ENCODE assay signal across 24 cellular contexts in genomic region chr6:41294463-41294862, GRCh38. TPM values are rescaled to one million over a fixed set of nuclear protein-coding genes. Genes with fewer than 3 reads are reported as not detected.
"Had no signal": no experiment of that assay in that cellular context is flagged by ENCODE, and none has a peak within 500 bp of the region (broad histone marks: within the 10 kb centered on the region; RNA-seq: fewer than 3 reads in every experiment).

No MANE protein-coding gene starts in this region.

- FAIRE-seq: keratinocyte had no signal

- H2AFZ ChIP-seq: parathyroid adenoma had no signal

- H3K9ac ChIP-seq: parathyroid adenoma had no signal

- ATAC-seq: activated naive CD4-positive, alpha-beta T cell treated with anti-CD3 and anti-CD28 coated beads, Interleukin-2, amount 50 U/mL, for 72 hours; activated T-cell treated with anti-CD3 and anti-CD28 coated beads, Interleukin-2, amount 50 U/mL, for 4 hours; body of pancreas; left lung; mucosa of descending colon; naive thymus-derived CD4-positive, alpha-beta T cell had no signal

- H3K4me1 ChIP-seq: body of pancreas, colonic mucosa, esophagus squamous epithelium, parathyroid adenoma, sigmoid colon had no signal

- H3K27ac ChIP-seq: body of pancreas, colonic mucosa, esophagus squamous epithelium, left lung, neutrophil, parathyroid adenoma, sigmoid colon, spleen, upper lobe of left lung had no signal

- H3K36me3 ChIP-seq: colonic mucosa, esophagus squamous epithelium, left lung, neutrophil, sigmoid colon, spleen, upper lobe of left lung had no signal

- DNase-seq: activated CD4-positive, CD25-positive, alpha-beta regulatory T cell; activated effector memory CD4-positive, alpha-beta T cell treated with Interleukin-2 at 50 U/mL for 16 hours; activated T-cell treated with anti-CD3 and anti-CD28 coated beads, Interleukin-2, amount 50 U/mL, for 4 hours; amygdala; body of pancreas; caudate nucleus; colonic mucosa; esophagus squamous epithelium; hippocampal formation; left lung; mucosa of descending colon; naive thymus-derived CD4-positive, alpha-beta T cell; sigmoid colon; spleen; stimulated activated naive CD4-positive, alpha-beta T cell; SW 1271 had no signal

- H3K4me3 ChIP-seq: body of pancreas, colonic mucosa, esophagus squamous epithelium, left lung, mucosa of descending colon, sigmoid colon, spleen, upper lobe of left lung had no signal

- H3K9me3 ChIP-seq: body of pancreas, colonic mucosa, left lung, mucosa of descending colon, neutrophil, sigmoid colon, upper lobe of left lung had no signal

- H3K79me2 ChIP-seq: parathyroid adenoma had no signal

- H3K27me3 ChIP-seq: body of pancreas, colonic mucosa, left lung, neutrophil, sigmoid colon, spleen, upper lobe of left lung had no signal

RNA-seq across cellular contexts. Expression of gene TREM1, which starts 8.0 kb away (rescaled TPM):
- total RNA-seq: activated T-cell treated with anti-CD3 and anti-CD28 coated beads, Interleukin-2, amount 50 U/mL, for 4 hours; body of pancreas; fibroblast of villous mesenchyme; T-helper 2 cell treated with Interferon-gamma antibody and Interleukin-4, amounts not matched to agents 100 ng/mL and 5 ng/mL, for 36 hours had no signal
- polyA plus RNA-seq: keratinocyte; naive thymus-derived CD4-positive, alpha-beta T cell had no signal

RNA-seq across cellular contexts. Expression of gene NCR2, which starts 40.9 kb away (rescaled TPM):
- total RNA-seq: activated naive CD4-positive, alpha-beta T cell treated with anti-CD3 and anti-CD28 coated beads, Interleukin-2, amount 50 U/mL, for 72 hours; activated T-cell treated with anti-CD3 and anti-CD28 coated beads, Interleukin-2, amount 50 U/mL, for 4 hours; body of pancreas; colonic mucosa; fibroblast of villous mesenchyme; left lung; naive thymus-derived CD4-positive, alpha-beta T cell; sigmoid colon; spleen; T-helper 2 cell treated with Interferon-gamma antibody and Interleukin-4, amounts not matched to agents 100 ng/mL and 5 ng/mL, for 36 hours; temporal lobe; upper lobe of left lung had no signal
- polyA plus RNA-seq: keratinocyte; naive thymus-derived CD4-positive, alpha-beta T cell; spleen had no signal
